Comparison of ENCODE assay signal across 8 cellular contexts in genomic region chr6:28621268-28621667, GRCh38.
A peak's percentile ranks its signal among the peaks of the same experiment; 100 is the strongest.
DNase-seq lines count a peak whose midpoint lies in the region; TF ChIP-seq lines count a peak whose summit lies in the region.
"Not testable (repeated sequence)": the region's sequence is repeated elsewhere in the genome, so short reads cannot be mapped to it uniquely, and the experiment has no call there.

No MANE protein-coding gene starts in this region.

- H3K27ac ChIP-seq in HUES48 (ENCODE audit: low read depth, low read length); PC-9; iPS-18a (ENCODE audit: low read length): not testable (repeated sequence)

- H3K4me1 ChIP-seq in BE2C; HUES48 (ENCODE audit: control insufficient read depth, insufficient read depth, low read length); PC-9 (replicated peaks; ENCODE audit: insufficient read depth); iPS-18a (ENCODE audit: control insufficient read depth, low read depth, low read length): not testable (repeated sequence)

- H4K20me1 ChIP-seq in PC-9 (ENCODE audit: insufficient read depth), result not testable (repeated sequence)

- intact Hi-C loops in PC-9 (cut with micrococcal nuclease; ENCODE audit: unreplicated experiment), result not testable (repeated sequence)

- H3K4me3 Mint-ChIP-seq in activated naive CD8-positive, alpha-beta T cell, result peak overlapping the region; percentile 44
- H3K4me3 Mint-ChIP-seq in endothelial cell (ENCODE audit: unreplicated experiment) (peak overlapping the region; percentile 89), nephron (peak overlapping the region; percentile 83 to 91 (median 90)), progenitor cell of endocrine pancreas (ENCODE audit: low read depth) (peak overlapping the region; percentile 79)

- H3K27ac Mint-ChIP-seq in activated naive CD8-positive, alpha-beta T cell; endothelial cell (ENCODE audit: unreplicated experiment): not testable (repeated sequence)
- H3K27ac Mint-ChIP-seq in nephron, result peak overlapping the region; percentile 64 to 90 (median 81)
- peak overlapping the region; percentile 93 for H3K27ac Mint-ChIP-seq in progenitor cell of endocrine pancreas

- H3K4me3 ChIP-seq in BE2C (ENCODE audit: low read depth, low read length) (peak overlapping the region; percentile 54), HUES48 (ENCODE audit: low read depth, low read length) (peak overlapping the region; percentile 60), PC-9 (peak overlapping the region; percentile 46; the same call in 1 of the 2 replicates), iPS-18a (ENCODE audit: low read length) (peak overlapping the region; percentile 56)

- not testable (repeated sequence) for H3K79me2 ChIP-seq in PC-9 (ENCODE audit: low read depth)

- CTCF ChIA-PET in PC-9 (lab: Charles Lee), result not testable (repeated sequence)

- not testable (repeated sequence) for H3K9me3 ChIP-seq in BE2C; HUES48 (ENCODE audit: control insufficient read depth, insufficient read depth, low read length); PC-9 (ENCODE audit: insufficient read depth, low read depth); iPS-18a (ENCODE audit: control insufficient read depth, low read depth, low read length)

- H3K9ac ChIP-seq in HUES48 (ENCODE audit: low read depth, low read length), result not testable (repeated sequence)
- peak overlapping the region; percentile 22 for H3K9ac ChIP-seq in iPS-18a (ENCODE audit: low read length)

- H3K9me3 Mint-ChIP-seq in activated naive CD8-positive, alpha-beta T cell (ENCODE audit: low read depth); endothelial cell (ENCODE audit: unreplicated experiment); progenitor cell of endocrine pancreas (ENCODE audit: low read depth): not testable (repeated sequence)
- H3K9me3 Mint-ChIP-seq in nephron, result peaks cover 14% of the 10 kb centered on the region

- H3F3A ChIP-seq in PC-9 (ENCODE audit: insufficient read depth, low read depth), result not testable (repeated sequence)

- not testable (repeated sequence) for H3K36me3 Mint-ChIP-seq in activated naive CD8-positive, alpha-beta T cell; endothelial cell (ENCODE audit: low read depth, unreplicated experiment); nephron (ENCODE audit: low read depth); progenitor cell of endocrine pancreas (ENCODE audit: insufficient read depth)

- H3K4me2 ChIP-seq in PC-9, result peak overlapping the region; percentile 53; the same call in 1 of the 2 replicates

- POLR2A ChIA-PET in PC-9 (lab: Charles Lee; ENCODE audit: unreplicated experiment), result not testable (repeated sequence)

- not testable (repeated sequence) for DNase-seq in BE2C; PC-9; endothelial cell (ENCODE audit: low spot score); progenitor cell of endocrine pancreas (ENCODE audit: low spot score, unreplicated experiment)

- H3K9me2 ChIP-seq in PC-9 (ENCODE audit: insufficient read depth), result not testable (repeated sequence)

- H2AFZ ChIP-seq in PC-9, result not testable (repeated sequence)

- not testable (repeated sequence) for H3K36me3 ChIP-seq in BE2C; HUES48 (ENCODE audit: control insufficient read depth, insufficient read depth, low read length); PC-9 (ENCODE audit: low read depth); iPS-18a (ENCODE audit: control insufficient read depth, low read depth, low read length)

- BruUV-seq in PC-9 (replicated peaks; lab: Mats Ljungman, UMichigan), result not testable (repeated sequence)

- not testable (repeated sequence) for H3K4me1 Mint-ChIP-seq in activated naive CD8-positive, alpha-beta T cell (ENCODE audit: low read depth); endothelial cell (ENCODE audit: unreplicated experiment); nephron
- H3K4me1 Mint-ChIP-seq in progenitor cell of endocrine pancreas (ENCODE audit: low read depth), result peaks cover 18% of the 10 kb centered on the region

- not testable (repeated sequence) for H3K27me3 ChIP-seq in BE2C; HUES48 (ENCODE audit: control insufficient read depth, insufficient read depth, low read length); PC-9 (ENCODE audit: insufficient read depth, low read depth); iPS-18a (ENCODE audit: control insufficient read depth, insufficient read depth, low read length)

- peaks cover 26% of the 10 kb centered on the region for H3K27me3 Mint-ChIP-seq in activated naive CD8-positive, alpha-beta T cell
- not testable (repeated sequence) for H3K27me3 Mint-ChIP-seq in endothelial cell (ENCODE audit: unreplicated experiment); nephron (ENCODE audit: low read depth); progenitor cell of endocrine pancreas

- TF ChIP-seq CTCF in BE2C (IDR thresholded peaks at IDR 0.05; ENCODE audit: low read depth, low read length); PC-9 (conservative IDR thresholded peaks at IDR 0.05); endothelial cell (IDR thresholded peaks at IDR 0.05; ENCODE audit: unreplicated experiment); nephron (IDR thresholded peaks at IDR 0.05; ENCODE audit: unreplicated experiment in 3 of 3); progenitor cell of endocrine pancreas (IDR thresholded peaks at IDR 0.05; ENCODE audit: unreplicated experiment): not testable (repeated sequence)
